In the genomic region with DNA sequence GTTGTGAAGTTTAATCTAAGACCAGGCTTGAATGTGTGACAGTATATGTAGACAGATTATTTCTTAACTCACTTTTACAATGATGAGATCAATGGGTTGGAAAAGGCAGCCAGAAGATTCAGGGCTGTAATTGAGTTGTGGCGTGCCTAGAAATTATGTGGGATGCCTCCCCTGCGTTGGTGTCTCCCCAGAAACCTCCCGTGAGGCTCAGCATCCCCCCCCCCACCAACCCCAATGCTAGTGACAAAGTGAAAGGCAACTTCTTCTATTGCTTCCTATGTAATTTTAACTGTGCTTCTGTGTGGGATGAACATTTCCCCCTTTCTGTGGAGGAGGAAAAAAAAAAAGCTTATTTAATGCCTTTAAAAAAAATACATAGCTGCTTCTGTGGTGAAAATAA, we compare ENCODE assay signal across 15 cellular contexts.
"Had no signal": no experiment of that assay in that cellular context is flagged by ENCODE, and none has a peak within 500 bp of the region (broad histone marks: within the 10 kb centered on the region; RNA-seq: fewer than 3 reads in every experiment).

No MANE protein-coding gene starts in this region.

- H3K4me3 Mint-ChIP-seq: activated CD8-positive, alpha-beta memory T cell treated with anti-CD3 and anti-CD28 coated beads, Interleukin-2, amount 10 ng/mL, durations not matched to agents 7 days and 5 days; activated naive CD8-positive, alpha-beta T cell treated with anti-CD3 and anti-CD28 coated beads, Interleukin-2, amount 10 ng/mL, durations not matched to agents 7 days and 5 days; memory B cell; neural progenitor cell had no signal

- DNase-seq: activated CD4-positive, alpha-beta T cell treated with anti-CD3 and anti-CD28 coated beads, Interleukin-2, amount 50 U/mL, for 4 hours; activated CD4-positive, CD25-positive, alpha-beta regulatory T cell treated with anti-CD3 and anti-CD28 coated beads, Interleukin-2, amount 50 U/mL, for 72 hours; activated CD8-positive, alpha-beta memory T cell treated with anti-CD3 and anti-CD28 coated beads, Interleukin-2, amount 10 ng/mL, durations not matched to agents 7 days and 5 days; activated naive CD8-positive, alpha-beta T cell treated with anti-CD3 and anti-CD28 coated beads, Interleukin-2, amount 10 ng/mL, durations not matched to agents 7 days and 5 days; anterior cingulate cortex; foreskin melanocyte; heart left ventricle; left lung; pancreas; retina; stimulated activated CD4-positive, alpha-beta T cell treated with anti-CD3 and anti-CD28 coated beads, Interleukin-4, amount 100 ng/mL, for 4 hours; stomach had no signal

- H3K27ac ChIP-seq: left lung, neural progenitor cell, pancreas, thoracic aorta had no signal

- H3K4me3 ChIP-seq: heart left ventricle, left lung, neural progenitor cell, pancreas, stomach, thoracic aorta had no signal

- H3K4me1 Mint-ChIP-seq: activated CD8-positive, alpha-beta memory T cell treated with anti-CD3 and anti-CD28 coated beads, Interleukin-2, amount 10 ng/mL, durations not matched to agents 7 days and 5 days; activated naive CD8-positive, alpha-beta T cell treated with anti-CD3 and anti-CD28 coated beads, Interleukin-2, amount 10 ng/mL, durations not matched to agents 7 days and 5 days; memory B cell had no signal

- H3K27me3 ChIP-seq: heart left ventricle, left lung, neural progenitor cell, pancreas, stomach had no signal

- H3K27me3 Mint-ChIP-seq: activated CD8-positive, alpha-beta memory T cell treated with anti-CD3 and anti-CD28 coated beads, Interleukin-2, amount 10 ng/mL, durations not matched to agents 7 days and 5 days; activated naive CD8-positive, alpha-beta T cell treated with anti-CD3 and anti-CD28 coated beads, Interleukin-2, amount 10 ng/mL, durations not matched to agents 7 days and 5 days had no signal

- H3K27ac Mint-ChIP-seq: activated CD8-positive, alpha-beta memory T cell treated with anti-CD3 and anti-CD28 coated beads, Interleukin-2, amount 10 ng/mL, durations not matched to agents 7 days and 5 days; activated naive CD8-positive, alpha-beta T cell treated with anti-CD3 and anti-CD28 coated beads, Interleukin-2, amount 10 ng/mL, durations not matched to agents 7 days and 5 days; memory B cell had no signal

- ATAC-seq: activated CD8-positive, alpha-beta memory T cell treated with anti-CD3 and anti-CD28 coated beads, Interleukin-2, amount 10 ng/mL, durations not matched to agents 7 days and 5 days; left lung; pancreas had no signal
